19 cellular contexts compared by ENCODE assay signal in the genomic region with DNA sequence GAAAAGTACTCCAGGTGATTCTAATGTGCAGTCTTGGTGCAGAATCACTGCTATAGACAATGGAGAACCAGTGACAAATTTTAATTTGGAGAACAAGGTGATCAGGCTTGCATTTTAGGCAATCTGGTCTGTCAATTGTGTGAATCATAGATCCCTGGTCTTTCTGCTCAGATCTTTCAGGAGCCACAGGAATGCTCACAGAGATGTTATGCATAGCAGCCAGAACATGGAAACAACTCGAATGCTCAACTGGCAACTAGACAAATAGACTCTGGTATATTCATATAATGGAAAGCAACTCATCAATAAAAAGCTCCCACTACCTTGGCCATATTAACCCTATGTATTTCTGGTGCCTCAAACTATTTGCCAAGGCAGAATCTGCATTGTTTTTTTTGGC.
"Had no signal": no experiment of that assay in that cellular context is flagged by ENCODE, and none has a peak within 500 bp of the region (broad histone marks: within the 10 kb centered on the region; RNA-seq: fewer than 3 reads in every experiment).

No MANE protein-coding gene starts in this region.

- H3K36me3 ChIP-seq: adrenal gland, breast epithelium, lower lobe of right lung, neutrophil, transverse colon had no signal

- H3K4me3 Mint-ChIP-seq: activated B cell treated with CpG ODN at 0.5 μM for 24 hours; activated CD4-positive, alpha-beta T cell treated with anti-CD3 and anti-CD28 coated beads, Interleukin-2, amount 10 ng/mL, durations not matched to agents 7 days and 5 days; activated naive CD4-positive, alpha-beta T cell treated with anti-CD3 and anti-CD28 coated beads, Interleukin-2, amount 10 ng/mL, durations not matched to agents 7 days and 5 days; activated T-helper 17 cell treated with anti-CD3 and anti-CD28 coated beads, Interleukin-2, amount 50 U/mL, for 72 hours; naive thymus-derived CD4-positive, alpha-beta T cell; stimulated activated naive B cell treated with anti-CD40 and anti-IgM and Interleukin-4, amounts not matched to agents 10 μg/mL and 1 μg/mL and 100 μg/mL, for 72 hours; T-helper 1 cell treated with Interleukin-12 subunit alpha and Interleukin-12 subunit beta and Interleukin-4 antibody, amounts not matched to agents 30 μg/mL and 1 μg/mL, for 36 hours had no signal

- H3K4me1 ChIP-seq: adrenal gland, breast epithelium, lower lobe of right lung, transverse colon had no signal

- H3K27me3 ChIP-seq: adrenal gland, breast epithelium, dorsolateral prefrontal cortex, neutrophil, transverse colon had no signal

- H3K4me3 ChIP-seq: adrenal gland, breast epithelium, dorsolateral prefrontal cortex, lower lobe of right lung, transverse colon had no signal

- H3K4me1 Mint-ChIP-seq: activated B cell treated with CpG ODN at 0.5 μM for 24 hours; activated CD4-positive, alpha-beta T cell treated with anti-CD3 and anti-CD28 coated beads, Interleukin-2, amount 10 ng/mL, durations not matched to agents 7 days and 5 days; activated naive CD4-positive, alpha-beta T cell treated with anti-CD3 and anti-CD28 coated beads, Interleukin-2, amount 10 ng/mL, durations not matched to agents 7 days and 5 days; activated T-helper 17 cell treated with anti-CD3 and anti-CD28 coated beads, Interleukin-2, amount 50 U/mL, for 72 hours; naive thymus-derived CD4-positive, alpha-beta T cell; stimulated activated naive B cell treated with anti-CD40 and anti-IgM and Interleukin-4, amounts not matched to agents 10 μg/mL and 1 μg/mL and 100 μg/mL, for 72 hours had no signal

- H3K36me3 Mint-ChIP-seq: activated naive CD4-positive, alpha-beta T cell treated with anti-CD3 and anti-CD28 coated beads, Interleukin-2, amount 10 ng/mL, durations not matched to agents 7 days and 5 days; stimulated activated naive B cell treated with anti-CD40 and anti-IgM and Interleukin-4, amounts not matched to agents 10 μg/mL and 1 μg/mL and 100 μg/mL, for 72 hours had no signal

- ATAC-seq: activated T-helper 17 cell treated with anti-CD3 and anti-CD28 coated beads, Interleukin-2, amount 50 U/mL, for 72 hours; esophagus mucosa; lower lobe of right lung; naive thymus-derived CD4-positive, alpha-beta T cell; right cardiac atrium; stimulated activated naive B cell treated with anti-CD40 and anti-IgM and Interleukin-4, amounts not matched to agents 10 μg/mL and 1 μg/mL and 100 μg/mL, for 72 hours had no signal

- H3K9me3 ChIP-seq: breast epithelium, lower lobe of right lung, neutrophil, transverse colon had no signal

- DNase-seq: activated B cell treated with CpG ODN at 0.5 μM for 24 hours; activated CD4-positive, alpha-beta T cell treated with anti-CD3 and anti-CD28 coated beads, Interleukin-2, amount 10 ng/mL, durations not matched to agents 7 days and 5 days; activated naive CD4-positive, alpha-beta T cell treated with anti-CD3 and anti-CD28 coated beads, Interleukin-2, amount 10 ng/mL, durations not matched to agents 7 days and 5 days; activated T-cell treated with anti-CD3 and anti-CD28 coated beads for 4 hours; adrenal gland; dorsolateral prefrontal cortex; hippocampal formation; lower lobe of right lung; naive thymus-derived CD4-positive, alpha-beta T cell; right cardiac atrium; stimulated activated naive B cell treated with anti-CD40 and anti-IgM and Interleukin-4, amounts not matched to agents 10 μg/mL and 1 μg/mL and 100 μg/mL, for 72 hours; substantia nigra; transverse colon had no signal

- H3K27me3 Mint-ChIP-seq: activated B cell treated with CpG ODN at 0.5 μM for 24 hours; activated CD4-positive, alpha-beta T cell treated with anti-CD3 and anti-CD28 coated beads, Interleukin-2, amount 10 ng/mL, durations not matched to agents 7 days and 5 days; activated naive CD4-positive, alpha-beta T cell treated with anti-CD3 and anti-CD28 coated beads, Interleukin-2, amount 10 ng/mL, durations not matched to agents 7 days and 5 days; activated T-helper 17 cell treated with anti-CD3 and anti-CD28 coated beads, Interleukin-2, amount 50 U/mL, for 72 hours; progenitor cell of endocrine pancreas; stimulated activated naive B cell treated with anti-CD40 and anti-IgM and Interleukin-4, amounts not matched to agents 10 μg/mL and 1 μg/mL and 100 μg/mL, for 72 hours had no signal

- H3K9me3 Mint-ChIP-seq: activated naive CD4-positive, alpha-beta T cell treated with anti-CD3 and anti-CD28 coated beads, Interleukin-2, amount 10 ng/mL, durations not matched to agents 7 days and 5 days; T-helper 1 cell treated with Interleukin-12 subunit alpha and Interleukin-12 subunit beta and Interleukin-4 antibody, amounts not matched to agents 30 μg/mL and 1 μg/mL, for 36 hours had no signal

- H3K27ac Mint-ChIP-seq: activated B cell treated with CpG ODN at 0.5 μM for 24 hours; activated CD4-positive, alpha-beta T cell treated with anti-CD3 and anti-CD28 coated beads, Interleukin-2, amount 10 ng/mL, durations not matched to agents 7 days and 5 days; activated naive CD4-positive, alpha-beta T cell treated with anti-CD3 and anti-CD28 coated beads, Interleukin-2, amount 10 ng/mL, durations not matched to agents 7 days and 5 days; activated T-helper 17 cell treated with anti-CD3 and anti-CD28 coated beads, Interleukin-2, amount 50 U/mL, for 72 hours; naive thymus-derived CD4-positive, alpha-beta T cell; progenitor cell of endocrine pancreas; stimulated activated naive B cell treated with anti-CD40 and anti-IgM and Interleukin-4, amounts not matched to agents 10 μg/mL and 1 μg/mL and 100 μg/mL, for 72 hours; T-helper 1 cell treated with Interleukin-12 subunit alpha and Interleukin-12 subunit beta and Interleukin-4 antibody, amounts not matched to agents 30 μg/mL and 1 μg/mL, for 36 hours had no signal
